Comparison of ENCODE assay signal across 1 cellular context in the genomic region with DNA sequence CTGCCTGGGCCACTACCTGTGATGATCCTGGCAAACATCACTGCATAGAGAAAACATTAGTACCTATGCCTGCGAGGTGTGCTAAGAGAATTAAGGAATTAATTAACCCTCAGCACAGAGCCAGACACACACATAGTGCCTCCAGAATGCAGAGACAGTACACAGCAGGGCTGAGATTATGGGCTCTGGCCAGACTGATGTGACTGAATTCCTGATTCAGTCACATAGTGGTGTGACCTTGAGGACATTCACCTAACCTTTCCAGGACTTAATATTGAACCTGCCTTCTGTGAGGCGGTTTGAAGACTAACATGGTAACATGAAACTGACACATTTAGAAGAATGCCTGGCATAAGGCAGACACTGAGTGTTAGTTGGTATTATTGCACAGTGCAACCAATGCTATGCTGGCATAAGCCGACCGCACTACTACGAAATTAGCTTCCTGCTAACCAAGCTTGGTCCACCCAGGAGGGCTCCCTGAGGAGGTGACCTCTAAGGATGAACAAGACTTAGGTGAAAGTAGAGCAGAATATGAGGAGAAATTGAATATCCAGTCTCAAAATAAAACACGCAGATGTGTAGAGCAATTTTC.
TF ChIP-seq lines count a peak whose summit lies in the region.

No MANE protein-coding gene starts in this region.

TF ChIP-seq in WTC11, 78 proteins besides CTCF, POLR2A, EP300 and RAD21 (continued from another document):
- TF ChIP-seq, protein P1, sequence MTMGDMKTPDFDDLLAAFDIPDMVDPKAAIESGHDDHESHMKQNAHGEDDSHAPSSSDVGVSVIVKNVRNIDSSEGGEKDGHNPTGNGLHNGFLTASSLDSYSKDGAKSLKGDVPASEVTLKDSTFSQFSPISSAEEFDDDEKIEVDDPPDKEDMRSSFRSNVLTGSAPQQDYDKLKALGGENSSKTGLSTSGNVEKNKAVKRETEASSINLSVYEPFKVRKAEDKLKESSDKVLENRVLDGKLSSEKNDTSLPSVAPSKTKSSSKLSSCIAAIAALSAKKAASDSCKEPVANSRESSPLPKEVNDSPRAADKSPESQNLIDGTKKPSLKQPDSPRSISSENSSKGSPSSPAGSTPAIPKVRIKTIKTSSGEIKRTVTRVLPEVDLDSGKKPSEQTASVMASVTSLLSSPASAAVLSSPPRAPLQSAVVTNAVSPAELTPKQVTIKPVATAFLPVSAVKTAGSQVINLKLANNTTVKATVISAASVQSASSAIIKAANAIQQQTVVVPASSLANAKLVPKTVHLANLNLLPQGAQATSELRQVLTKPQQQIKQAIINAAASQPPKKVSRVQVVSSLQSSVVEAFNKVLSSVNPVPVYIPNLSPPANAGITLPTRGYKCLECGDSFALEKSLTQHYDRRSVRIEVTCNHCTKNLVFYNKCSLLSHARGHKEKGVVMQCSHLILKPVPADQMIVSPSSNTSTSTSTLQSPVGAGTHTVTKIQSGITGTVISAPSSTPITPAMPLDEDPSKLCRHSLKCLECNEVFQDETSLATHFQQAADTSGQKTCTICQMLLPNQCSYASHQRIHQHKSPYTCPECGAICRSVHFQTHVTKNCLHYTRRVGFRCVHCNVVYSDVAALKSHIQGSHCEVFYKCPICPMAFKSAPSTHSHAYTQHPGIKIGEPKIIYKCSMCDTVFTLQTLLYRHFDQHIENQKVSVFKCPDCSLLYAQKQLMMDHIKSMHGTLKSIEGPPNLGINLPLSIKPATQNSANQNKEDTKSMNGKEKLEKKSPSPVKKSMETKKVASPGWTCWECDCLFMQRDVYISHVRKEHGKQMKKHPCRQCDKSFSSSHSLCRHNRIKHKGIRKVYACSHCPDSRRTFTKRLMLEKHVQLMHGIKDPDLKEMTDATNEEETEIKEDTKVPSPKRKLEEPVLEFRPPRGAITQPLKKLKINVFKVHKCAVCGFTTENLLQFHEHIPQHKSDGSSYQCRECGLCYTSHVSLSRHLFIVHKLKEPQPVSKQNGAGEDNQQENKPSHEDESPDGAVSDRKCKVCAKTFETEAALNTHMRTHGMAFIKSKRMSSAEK (CRISPR knock-in tag; IDR thresholded peaks at IDR 0.05; ENCODE audit: borderline replicate concordance) = no peak
- no peak for TF ChIP-seq MYBL2 (CRISPR knock-in tag; IDR thresholded peaks at IDR 0.05)
- no peak for TF ChIP-seq ELF4 (CRISPR knock-in tag; IDR thresholded peaks at IDR 0.05; ENCODE audit: low read depth)
- TF ChIP-seq, protein P2, sequence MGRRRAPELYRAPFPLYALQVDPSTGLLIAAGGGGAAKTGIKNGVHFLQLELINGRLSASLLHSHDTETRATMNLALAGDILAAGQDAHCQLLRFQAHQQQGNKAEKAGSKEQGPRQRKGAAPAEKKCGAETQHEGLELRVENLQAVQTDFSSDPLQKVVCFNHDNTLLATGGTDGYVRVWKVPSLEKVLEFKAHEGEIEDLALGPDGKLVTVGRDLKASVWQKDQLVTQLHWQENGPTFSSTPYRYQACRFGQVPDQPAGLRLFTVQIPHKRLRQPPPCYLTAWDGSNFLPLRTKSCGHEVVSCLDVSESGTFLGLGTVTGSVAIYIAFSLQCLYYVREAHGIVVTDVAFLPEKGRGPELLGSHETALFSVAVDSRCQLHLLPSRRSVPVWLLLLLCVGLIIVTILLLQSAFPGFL (CRISPR knock-in tag; IDR thresholded peaks at IDR 0.05; ENCODE audit: borderline replicate concordance) = no peak
- no peak for TF ChIP-seq IRF2 (CRISPR knock-in tag; IDR thresholded peaks at IDR 0.05; ENCODE audit: borderline replicate concordance, low read depth)
- no peak for TF ChIP-seq OVOL2 (CRISPR knock-in tag; IDR thresholded peaks at IDR 0.05; ENCODE audit: borderline replicate concordance)
- TF ChIP-seq, protein P3, sequence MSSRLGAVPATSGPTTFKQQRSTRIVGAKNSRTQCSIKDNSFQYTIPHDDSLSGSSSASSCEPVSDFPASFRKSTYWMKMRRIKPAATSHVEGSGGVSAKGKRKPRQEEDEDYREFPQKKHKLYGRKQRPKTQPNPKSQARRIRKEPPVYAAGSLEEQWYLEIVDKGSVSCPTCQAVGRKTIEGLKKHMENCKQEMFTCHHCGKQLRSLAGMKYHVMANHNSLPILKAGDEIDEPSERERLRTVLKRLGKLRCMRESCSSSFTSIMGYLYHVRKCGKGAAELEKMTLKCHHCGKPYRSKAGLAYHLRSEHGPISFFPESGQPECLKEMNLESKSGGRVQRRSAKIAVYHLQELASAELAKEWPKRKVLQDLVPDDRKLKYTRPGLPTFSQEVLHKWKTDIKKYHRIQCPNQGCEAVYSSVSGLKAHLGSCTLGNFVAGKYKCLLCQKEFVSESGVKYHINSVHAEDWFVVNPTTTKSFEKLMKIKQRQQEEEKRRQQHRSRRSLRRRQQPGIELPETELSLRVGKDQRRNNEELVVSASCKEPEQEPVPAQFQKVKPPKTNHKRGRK (CRISPR knock-in tag; IDR thresholded peaks at IDR 0.05; ENCODE audit: borderline replicate concordance) = no peak
- no peak for TF ChIP-seq NFE2L1 (CRISPR knock-in tag; IDR thresholded peaks at IDR 0.05)
- TF ChIP-seq, protein P4, sequence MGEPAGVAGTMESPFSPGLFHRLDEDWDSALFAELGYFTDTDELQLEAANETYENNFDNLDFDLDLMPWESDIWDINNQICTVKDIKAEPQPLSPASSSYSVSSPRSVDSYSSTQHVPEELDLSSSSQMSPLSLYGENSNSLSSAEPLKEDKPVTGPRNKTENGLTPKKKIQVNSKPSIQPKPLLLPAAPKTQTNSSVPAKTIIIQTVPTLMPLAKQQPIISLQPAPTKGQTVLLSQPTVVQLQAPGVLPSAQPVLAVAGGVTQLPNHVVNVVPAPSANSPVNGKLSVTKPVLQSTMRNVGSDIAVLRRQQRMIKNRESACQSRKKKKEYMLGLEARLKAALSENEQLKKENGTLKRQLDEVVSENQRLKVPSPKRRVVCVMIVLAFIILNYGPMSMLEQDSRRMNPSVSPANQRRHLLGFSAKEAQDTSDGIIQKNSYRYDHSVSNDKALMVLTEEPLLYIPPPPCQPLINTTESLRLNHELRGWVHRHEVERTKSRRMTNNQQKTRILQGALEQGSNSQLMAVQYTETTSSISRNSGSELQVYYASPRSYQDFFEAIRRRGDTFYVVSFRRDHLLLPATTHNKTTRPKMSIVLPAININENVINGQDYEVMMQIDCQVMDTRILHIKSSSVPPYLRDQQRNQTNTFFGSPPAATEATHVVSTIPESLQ (CRISPR knock-in tag; IDR thresholded peaks at IDR 0.05) = no peak
- no peak for TF ChIP-seq ATF1 (CRISPR knock-in tag; IDR thresholded peaks at IDR 0.05)
- no peak for TF ChIP-seq FOXJ3 (CRISPR knock-in tag; IDR thresholded peaks at IDR 0.05; ENCODE audit: borderline replicate concordance)
- TF ChIP-seq, protein P5, sequence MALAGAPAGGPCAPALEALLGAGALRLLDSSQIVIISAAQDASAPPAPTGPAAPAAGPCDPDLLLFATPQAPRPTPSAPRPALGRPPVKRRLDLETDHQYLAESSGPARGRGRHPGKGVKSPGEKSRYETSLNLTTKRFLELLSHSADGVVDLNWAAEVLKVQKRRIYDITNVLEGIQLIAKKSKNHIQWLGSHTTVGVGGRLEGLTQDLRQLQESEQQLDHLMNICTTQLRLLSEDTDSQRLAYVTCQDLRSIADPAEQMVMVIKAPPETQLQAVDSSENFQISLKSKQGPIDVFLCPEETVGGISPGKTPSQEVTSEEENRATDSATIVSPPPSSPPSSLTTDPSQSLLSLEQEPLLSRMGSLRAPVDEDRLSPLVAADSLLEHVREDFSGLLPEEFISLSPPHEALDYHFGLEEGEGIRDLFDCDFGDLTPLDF (CRISPR knock-in tag; IDR thresholded peaks at IDR 0.05) = no peak
